In genomic region chr19:39890755-39891551, GRCh38 we compare ENCODE assay signal across 17 cellular contexts. TPM values are rescaled to one million over a fixed set of nuclear protein-coding genes. Genes with fewer than 3 reads are reported as not detected.
DNase-seq lines count a peak whose midpoint lies in the region; ATAC-seq and TF ChIP-seq lines count a peak whose summit lies in the region.
"Had no signal": no experiment of that assay in that cellular context is flagged by ENCODE, and none has a peak within 500 bp of the region (broad histone marks: within the 10 kb centered on the region; RNA-seq: fewer than 3 reads in every experiment).

No MANE protein-coding gene starts in this region.

- no peaks in the 10 kb centered on the region for H3K27me3 Mint-ChIP-seq in central memory CD8-positive, alpha-beta T cell
- no peaks in the 10 kb centered on the region for H3K27me3 Mint-ChIP-seq in mesothelial cell of epicardium (ENCODE audit: low read depth)

- 74 to 81% (median 75%) methylated on average over 17 of the region's 17 CpGs for WGBS in stomach, 5 donors

- H3K4me3 ChIP-seq in stomach: no peak overlapping the region
- H3K4me3 ChIP-seq: GM23248 had no signal

- H3K36me3 Mint-ChIP-seq in central memory CD8-positive, alpha-beta T cell (ENCODE audit: insufficient read depth): peaks cover 14% of the 10 kb centered on the region
- peaks cover 2% of the 10 kb centered on the region for H3K36me3 Mint-ChIP-seq in mesothelial cell of epicardium

- intact Hi-C loops in stomach (cut with DNase I; ENCODE audit: low total_unique reads): no loop called here

- H3K9me3 ChIP-seq in stomach: no peaks in the 10 kb centered on the region

- no peaks in the 10 kb centered on the region for H3K9me3 Mint-ChIP-seq in central memory CD8-positive, alpha-beta T cell
- no peaks in the 10 kb centered on the region for H3K9me3 Mint-ChIP-seq in mesothelial cell of epicardium
- H3K9me3 Mint-ChIP-seq: HFFc6 had no signal

- H3K4me3 Mint-ChIP-seq in central memory CD8-positive, alpha-beta T cell: peak overlapping the region; percentile 7
- no peak overlapping the region for H3K4me3 Mint-ChIP-seq in mesothelial cell of epicardium
- H3K4me3 Mint-ChIP-seq: HFFc6 had no signal

- peaks cover 0 to 26% (median 3%) of the 10 kb centered on the region in 3 donors for H3K27me3 ChIP-seq in stomach

- H3K4me1 Mint-ChIP-seq in central memory CD8-positive, alpha-beta T cell: peaks cover 31% of the 10 kb centered on the region
- H3K4me1 Mint-ChIP-seq in mesothelial cell of epicardium: no peaks in the 10 kb centered on the region

- peaks cover 0 to 4% (median 0%) of the 10 kb centered on the region in 4 donors for H3K4me1 ChIP-seq in stomach

- no peak for TF ChIP-seq CTCF in mesothelial cell of epicardium (IDR thresholded peaks at IDR 0.05; ENCODE audit: unreplicated experiment)
- no peak for TF ChIP-seq CTCF in stomach (IDR thresholded peaks at IDR 0.05)

- no peak overlapping the region for H3K27ac ChIP-seq in stomach
- H3K27ac ChIP-seq: C4-2B, GM23248 had no signal

- peak overlapping the region; percentile 44 for H3K27ac Mint-ChIP-seq in central memory CD8-positive, alpha-beta T cell (ENCODE audit: low read depth)
- peak overlapping the region; percentile 59 for H3K27ac Mint-ChIP-seq in mesothelial cell of epicardium
- H3K27ac Mint-ChIP-seq: HFFc6 had no signal

- TF ChIP-seq EP300 in stomach (IDR thresholded peaks at IDR 0.05): no peak

- TF ChIP-seq POLR2A in stomach (IDR thresholded peaks at IDR 0.05): no peak

- no peak for ATAC-seq in central memory CD8-positive, alpha-beta T cell (replicated peaks; ENCODE audit: extremely low read depth, poor library complexity, severe bottlenecking)
- no peak for ATAC-seq in GM19452 (IDR thresholded peaks at IDR 0.05; ENCODE audit: unreplicated experiment)
- no peak for ATAC-seq in GM18520 (IDR thresholded peaks at IDR 0.05; ENCODE audit: unreplicated experiment)
- ATAC-seq: PC-3 had no signal

- peaks cover 0 to 25% (median 16%) of the 10 kb centered on the region in 4 donors for H3K36me3 ChIP-seq in stomach

- DNase-seq in activated effector memory CD4-positive, alpha-beta T cell treated with anti-CD3 and anti-CD28 coated beads, Interleukin-2, amount 50 U/mL, for 16 hours: peak; percentile 41
- no peak for DNase-seq in activated effector memory CD4-positive, alpha-beta T cell treated with Interleukin-2 at 50 U/mL for 16 hours
- DNase-seq in central memory CD8-positive, alpha-beta T cell (ENCODE audit: low spot score in 2 of 2): peak in 1 of 2 donors; percentile 8
- DNase-seq in mesothelial cell of epicardium (ENCODE audit: low spot score in 2 of 2, unreplicated experiment in 2 of 2) (no peak), stomach (peak; percentile 26), GOT3 (lab: John Stamatoyannopoulos, UW) (no peak)
- DNase-seq: DMS53, GM23248, HFFc6, KBM-7, NCI-H1092, NCI-H2107, NCI-H446, PC-3 had no signal

RNA-seq across cellular contexts. Expression of gene FCGBP, which starts 43.5 kb away (rescaled TPM):
- total RNA-seq in mesothelial cell of epicardium: 1.7 to 2.5 TPM (median 2.3 TPM) in 3 replicates
- 1,000 to 10,000 TPM in 1 of 5 donors, 100 to 1,000 TPM in 3, 10 to 100 TPM in 1; 90.2 to 7,510 (median 472) TPM for total RNA-seq in stomach
- polyA plus RNA-seq in stomach: 10 to 100 TPM in 1 of 3 donors, 1 to 10 TPM in 2; 6.5 to 11.9 (median 8.4) TPM
- total RNA-seq: GM23248 had no signal
- polyA plus RNA-seq: GM23248 had no signal

RNA-seq across cellular contexts. Expression of gene FBL, which starts 44.8 kb away (rescaled TPM):
- total RNA-seq in mesothelial cell of epicardium (273 to 278 TPM (median 274 TPM) in 3 replicates), stomach (100 to 1,000 TPM in 4 of 5 donors, 10 to 100 TPM in 1; 59.8 to 311 (median 129) TPM)
- polyA plus RNA-seq in stomach: 100 to 1,000 TPM; 229 to 331 (median 318) TPM

RNA-seq across cellular contexts. Expression of gene DYRK1B, which starts 57.0 kb away (rescaled TPM):
- total RNA-seq in mesothelial cell of epicardium (54.0 to 60.2 TPM (median 54.7 TPM) in 3 replicates), stomach (10 to 100 TPM in 3 of 5 donors, 1 to 10 TPM in 2; 3.9 to 28.4 (median 10.7) TPM)
- polyA plus RNA-seq in stomach: 10 to 100 TPM in 1 of 3 donors, 1 to 10 TPM in 2; 5.7 to 13.2 (median 9.1) TPM

Comparison
In these comparisons a context has a peak if more than half of its experiments do, and no peak if none do; other contexts are left out.
1. DNase-seq: peak in activated effector memory CD4-positive, alpha-beta T cell treated with anti-CD3 and anti-CD28 coated beads, Interleukin-2, amount 50 U/mL, for 16 hours (single experiment) and stomach (single experiment); none in activated effector memory CD4-positive, alpha-beta T cell treated with Interleukin-2 at 50 U/mL for 16 hours (single experiment), mesothelial cell of epicardium (0 of 2) and GOT3 (single experiment).
2. RNA of gene FCGBP, which starts 43.5 kb away (total RNA-seq): 90.2 to 7,510 TPM in stomach; 1.7 to 2.5 TPM in mesothelial cell of epicardium; every median in the first group is over 10 times any median in the second.